9 cellular contexts compared by ENCODE assay signal in the genomic region with DNA sequence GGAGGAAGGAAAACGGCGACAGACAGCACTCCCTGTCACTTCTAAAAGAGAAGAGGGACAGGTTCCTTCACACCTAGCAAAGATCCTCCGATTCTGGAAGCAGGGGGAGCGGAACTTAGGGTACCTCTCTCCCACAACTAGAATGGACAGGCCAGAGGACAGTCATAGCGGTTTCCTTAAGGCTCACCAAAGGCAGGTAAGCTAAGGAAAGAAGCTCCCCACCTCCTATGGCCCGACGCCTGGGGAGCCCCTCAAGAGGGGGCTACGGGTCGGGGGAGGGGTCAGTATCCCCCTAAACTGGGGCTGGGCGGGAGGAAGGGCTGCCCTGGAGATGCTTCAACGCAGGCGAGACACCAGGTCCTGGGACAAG. TPM values are rescaled to one million over a fixed set of nuclear protein-coding genes. Genes with fewer than 3 reads are reported as not detected.
DNase-seq lines count a peak whose midpoint lies in the region; ATAC-seq, FAIRE-seq and TF ChIP-seq lines count a peak whose summit lies in the region.
"Had no signal": no experiment of that assay in that cellular context is flagged by ENCODE, and none has a peak within 500 bp of the region (broad histone marks: within the 10 kb centered on the region; RNA-seq: fewer than 3 reads in every experiment).

No MANE protein-coding gene starts in this region.

- H3K9me3 ChIP-seq in OCI-LY1 (ENCODE audit: low read length) (no peaks in the 10 kb centered on the region), pancreas (no peaks in the 10 kb centered on the region)

- intact Hi-C loops in pancreas (cut with DNase I) = no loop called here

- H3K27ac ChIP-seq in OCI-LY1 (ENCODE audit: low read depth, low read length, poor library complexity, severe bottlenecking) (peak overlapping the region; percentile 19), pancreas (peak overlapping the region; percentile 43 to 55 (median 48))

- WGBS in pancreas, 2 donors = 0 to 1% methylated on average over 12 of the region's 12 CpGs

- H3K36me3 ChIP-seq in OCI-LY1 (ENCODE audit: insufficient read depth, low read length) (peaks cover 13% of the 10 kb centered on the region; the same call in 1 of the 2 replicates), pancreas (no peaks in the 10 kb centered on the region)

- peak in 1 of 4 donors; percentile 2 for ATAC-seq in pancreas

- H3K4me1 ChIP-seq in OCI-LY1 (ENCODE audit: insufficient read depth, low read length, severe bottlenecking) (peaks cover 28% of the 10 kb centered on the region), pancreas (peaks cover 0 to 15% (median 12%) of the 10 kb centered on the region in 3 donors)

- DNase-seq in GM12864 (ENCODE audit: low read depth) (no peak), epithelial cell of proximal tubule (ENCODE audit: low read depth) (no peak), pancreas (no peak), NOMO-1 treated with DMSO at 0.1 percent for 48 hours (lab: John Stamatoyannopoulos, UW; ENCODE audit: unreplicated experiment) (no peak), NCI-H1105 treated with DMSO at 0.1 percent for 48 hours (lab: John Stamatoyannopoulos, UW) (no peak), NCI-H2196 (lab: John Stamatoyannopoulos, UW; ENCODE audit: unreplicated experiment) (no peak)
- DNase-seq in activated CD8-positive, alpha-beta memory T cell treated with anti-CD3 and anti-CD28 coated beads, Interleukin-2, amount 50 U/mL, for 4 hours = no peak

- peak overlapping the region; percentile 79 for H3K4me2 ChIP-seq in OCI-LY1 (ENCODE audit: low read length)

- peaks cover 36% of the 10 kb centered on the region for H3K79me2 ChIP-seq in OCI-LY1 (ENCODE audit: insufficient read depth, low read length)

- no peak overlapping the region for H2AFZ ChIP-seq in OCI-LY1 (ENCODE audit: low read length)

- no peaks in the 10 kb centered on the region for H4K20me1 ChIP-seq in OCI-LY1 (ENCODE audit: insufficient read depth, low read length)

- TF ChIP-seq CTCF in GM12864 (IDR thresholded peaks at IDR 0.05; ENCODE audit: low read depth, low read length, missing control alignments) (no peak), OCI-LY1 (IDR thresholded peaks at IDR 0.05; ENCODE audit: low read length) (no peak), epithelial cell of proximal tubule (conservative IDR thresholded peaks at IDR 0.05; ENCODE audit: low read depth, low read length) (no peak), pancreas (IDR thresholded peaks at IDR 0.05) (no peak)

- H3K27me3 ChIP-seq in OCI-LY1 (ENCODE audit: insufficient read depth, low read length) (no peaks in the 10 kb centered on the region), pancreas (no peaks in the 10 kb centered on the region)

- peak overlapping the region; percentile 92 for H3K9ac ChIP-seq in OCI-LY1 (ENCODE audit: low read length)

- FAIRE-seq in pancreas (lab: Jason Lieb, UNC) = no peak

- H3K9me2 ChIP-seq in OCI-LY1 (ENCODE audit: low read depth, low read length) = no peaks in the 10 kb centered on the region

- peak overlapping the region; percentile 64 for H3K4me3 ChIP-seq in GM12864 (ENCODE audit: low read depth, low read length)
- peak overlapping the region; percentile 90 for H3K4me3 ChIP-seq in OCI-LY1 (ENCODE audit: low read depth, low read length, poor library complexity, severe bottlenecking)
- peak overlapping the region; percentile 89 for H3K4me3 ChIP-seq in epithelial cell of proximal tubule (ENCODE audit: low read depth, low read length)
- H3K4me3 ChIP-seq in pancreas = peak overlapping the region; percentile 73 to 98 (median 97)

- H3F3A ChIP-seq in OCI-LY1 (ENCODE audit: insufficient read depth, low read length) = no peaks in the 10 kb centered on the region

RNA-seq across cellular contexts. Expression of a gene that starts 0.3 kb away (rescaled TPM):
- total RNA-seq in epithelial cell of proximal tubule (89.4 and 150 TPM in 2 replicates), pancreas (10 to 100 TPM; 25.9 to 53.1 (median 42.0) TPM)
- 10 to 100 TPM; 42.6 to 61.8 TPM for polyA plus RNA-seq in pancreas

RNA-seq across cellular contexts. Expression of a gene that starts 26.4 kb away (rescaled TPM):
- total RNA-seq in epithelial cell of proximal tubule = not detected in 2 replicates
- under 1 TPM in 5 of 6 donors, not detected in 1; 0.03 to 0.09 (median 0.06) TPM for total RNA-seq in pancreas
- under 1 TPM; 0.11 to 0.14 TPM for polyA plus RNA-seq in pancreas
- total RNA-seq: HT1080 had no signal

RNA-seq across cellular contexts. Expression of a gene that starts 30.8 kb away (rescaled TPM):
- not detected in 2 replicates for total RNA-seq in epithelial cell of proximal tubule
- not detected for total RNA-seq in pancreas
- not detected for polyA plus RNA-seq in pancreas
- total RNA-seq: HT1080 had no signal

RNA-seq across cellular contexts. Expression of a gene that starts 31.9 kb away (rescaled TPM):
- total RNA-seq in epithelial cell of proximal tubule = not detected in 2 replicates
- total RNA-seq in pancreas = under 1 TPM; 0.40 to 0.75 (median 0.58) TPM
- polyA plus RNA-seq in pancreas = 1 to 10 TPM in 1 of 2 donors, under 1 TPM in 1; 0.85 to 1.6 TPM
- total RNA-seq: HT1080 had no signal

RNA-seq across cellular contexts. Expression of a gene that starts 33.3 kb away (rescaled TPM):
- total RNA-seq in epithelial cell of proximal tubule (13.1 and 18.6 TPM in 2 replicates), pancreas (10 to 100 TPM; 17.5 to 43.7 (median 22.3) TPM)
- 100 to 1,000 TPM; 157 to 158 TPM for polyA plus RNA-seq in pancreas
